Comparison of ENCODE assay signal across 1 cellular context in the genomic region with DNA sequence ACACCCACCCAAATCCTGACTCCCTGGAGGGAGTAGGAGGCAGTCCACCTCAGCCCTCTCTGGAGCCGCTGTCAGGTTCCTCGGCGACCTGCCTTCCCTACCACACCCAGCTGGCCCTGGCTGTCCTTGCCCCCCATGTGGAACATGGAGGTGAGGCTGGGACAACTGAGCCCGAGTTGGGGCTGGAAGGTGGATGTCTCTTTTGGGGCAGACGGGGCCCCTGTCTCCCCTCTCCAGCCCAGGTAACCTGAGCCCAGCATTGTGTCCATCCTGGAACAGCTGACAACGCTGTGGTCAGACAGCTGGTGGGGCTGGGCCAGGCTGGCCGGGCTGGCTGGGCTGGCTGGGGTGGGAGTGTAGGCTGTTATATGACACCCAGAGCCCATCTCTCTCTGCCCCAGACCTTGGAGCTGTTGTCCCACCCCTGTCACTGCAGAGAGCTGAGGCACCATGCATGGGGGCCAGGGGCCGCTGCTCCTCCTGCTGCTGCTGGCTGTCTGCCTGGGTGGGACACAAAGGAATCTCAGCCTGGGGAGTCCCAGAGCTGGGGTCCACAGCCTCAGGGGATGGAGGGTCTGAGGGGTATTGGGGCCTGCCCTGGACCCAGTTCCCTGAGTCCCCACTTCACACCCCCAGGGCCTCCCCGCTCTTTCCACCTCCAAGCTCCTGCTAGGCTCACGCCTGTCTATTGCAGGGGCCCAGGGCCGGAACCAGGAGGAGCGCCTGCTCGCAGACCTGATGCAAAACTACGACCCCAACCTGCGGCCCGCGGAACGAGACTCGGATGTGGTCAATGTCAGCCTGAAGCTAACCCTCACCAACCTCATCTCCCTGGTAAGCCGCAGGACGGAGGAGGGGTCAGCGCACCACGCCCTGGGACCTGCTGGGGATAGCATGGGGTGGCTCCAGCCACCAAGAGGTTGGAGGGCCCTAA.
A peak's percentile ranks its signal among the peaks of the same experiment; 100 is the strongest.
TF ChIP-seq lines count a peak whose summit lies in the region.

A gene with protein sequence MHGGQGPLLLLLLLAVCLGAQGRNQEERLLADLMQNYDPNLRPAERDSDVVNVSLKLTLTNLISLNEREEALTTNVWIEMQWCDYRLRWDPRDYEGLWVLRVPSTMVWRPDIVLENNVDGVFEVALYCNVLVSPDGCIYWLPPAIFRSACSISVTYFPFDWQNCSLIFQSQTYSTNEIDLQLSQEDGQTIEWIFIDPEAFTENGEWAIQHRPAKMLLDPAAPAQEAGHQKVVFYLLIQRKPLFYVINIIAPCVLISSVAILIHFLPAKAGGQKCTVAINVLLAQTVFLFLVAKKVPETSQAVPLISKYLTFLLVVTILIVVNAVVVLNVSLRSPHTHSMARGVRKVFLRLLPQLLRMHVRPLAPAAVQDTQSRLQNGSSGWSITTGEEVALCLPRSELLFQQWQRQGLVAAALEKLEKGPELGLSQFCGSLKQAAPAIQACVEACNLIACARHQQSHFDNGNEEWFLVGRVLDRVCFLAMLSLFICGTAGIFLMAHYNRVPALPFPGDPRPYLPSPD (plus strand): TSS at position 395 of the 934 bp plus-strand sequence. CDS start 56 bp downstream, at position 451.

TF ChIP-seq in H1, 55 proteins besides CTCF, POLR2A, EP300 and RAD21:
- TF ChIP-seq, protein P1, sequence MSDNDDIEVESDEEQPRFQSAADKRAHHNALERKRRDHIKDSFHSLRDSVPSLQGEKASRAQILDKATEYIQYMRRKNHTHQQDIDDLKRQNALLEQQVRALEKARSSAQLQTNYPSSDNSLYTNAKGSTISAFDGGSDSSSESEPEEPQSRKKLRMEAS (IDR thresholded peaks at IDR 0.05) = 0 out of 2 replicates have a peak, but pooled peaks have one; percentile 31
- TF ChIP-seq SIN3A (conservative IDR thresholded peaks at IDR 0.05 in 1 of 2, IDR thresholded peaks at IDR 0.05 in 1 of 2; ENCODE audit: low read depth in 1 of 2, low read length in 2 of 2) (no peak), SAP30 (IDR thresholded peaks at IDR 0.05; ENCODE audit: insufficient read depth, insufficient replicate concordance, low read length) (no peak)
- TF ChIP-seq, protein P2, sequence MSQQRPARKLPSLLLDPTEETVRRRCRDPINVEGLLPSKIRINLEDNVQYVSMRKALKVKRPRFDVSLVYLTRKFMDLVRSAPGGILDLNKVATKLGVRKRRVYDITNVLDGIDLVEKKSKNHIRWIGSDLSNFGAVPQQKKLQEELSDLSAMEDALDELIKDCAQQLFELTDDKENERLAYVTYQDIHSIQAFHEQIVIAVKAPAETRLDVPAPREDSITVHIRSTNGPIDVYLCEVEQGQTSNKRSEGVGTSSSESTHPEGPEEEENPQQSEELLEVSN (IDR thresholded peaks at IDR 0.05) = peak; percentile 83
